ENCODE assay signal across 24 cellular contexts in genomic region chr12:34343345-34343744, GRCh38.
"Had no signal": no experiment of that assay in that cellular context is flagged by ENCODE, and none has a peak within 500 bp of the region (broad histone marks: within the 10 kb centered on the region; RNA-seq: fewer than 3 reads in every experiment).

No MANE protein-coding gene starts in this region.

- H3K27ac ChIP-seq: colonic mucosa, esophagus muscularis mucosa, foreskin keratinocyte, gastroesophageal sphincter, heart left ventricle, hepatocyte, left lung, neutrophil, pancreas, suprapubic skin, transverse colon had no signal

- DNase-seq: colonic mucosa; effector CD8-positive, alpha-beta T cell; foreskin keratinocyte; heart left ventricle; left cardiac atrium; left lung; mesenchymal stem cell; mucosa of descending colon; naive B cell; pancreas; retina; stimulated activated CD4-positive, alpha-beta T cell treated with anti-CD3 and anti-CD28 coated beads, Interleukin-2, amount 100 ng/mL, for 24 hours; stimulated activated CD4-positive, alpha-beta T cell treated with anti-CD3 and anti-CD28 coated beads, Interleukin-4, amount 100 ng/mL, for 24 hours; transverse colon had no signal

- FAIRE-seq: endothelial cell of umbilical vein, islet of Langerhans, pancreas had no signal

- H3K4me2 ChIP-seq: hepatocyte had no signal

- H3K27me3 ChIP-seq: colonic mucosa, foreskin keratinocyte, hepatocyte, left lung, neutrophil, pancreas, suprapubic skin, transverse colon had no signal

- ATAC-seq: foreskin keratinocyte; gastroesophageal sphincter; heart left ventricle; left cardiac atrium; left lung; mucosa of descending colon; natural killer cell treated with Interleukin-12 subunit alpha and Interleukin-12 subunit beta and Interleukin-15 and Interleukin-18, amount 100 ng/mL, for 72 hours; pancreas; sciatic nerve; stimulated activated effector memory CD8-positive, alpha-beta T cell treated with anti-CD3 and anti-CD28 coated beads, Interleukin-12 subunit alpha, Interleukin-12 subunit beta, amount 100 ng/mL, for 72 hours had no signal

- H3K4me3 ChIP-seq: colonic mucosa, esophagus muscularis mucosa, gastroesophageal sphincter, heart left ventricle, hepatocyte, left lung, mucosa of descending colon, pancreas, suprapubic skin, transverse colon had no signal

- H3K4me1 ChIP-seq: colonic mucosa, esophagus muscularis mucosa, foreskin keratinocyte, gastroesophageal sphincter, heart left ventricle, left lung, pancreas, suprapubic skin, transverse colon had no signal

- H3K9me3 ChIP-seq: colonic mucosa, pancreas had no signal

- H2AFZ ChIP-seq: hepatocyte had no signal

- H3K79me2 ChIP-seq: hepatocyte had no signal

- H3K36me3 ChIP-seq: colonic mucosa, esophagus muscularis mucosa, gastroesophageal sphincter, heart left ventricle, left lung, neutrophil, pancreas, suprapubic skin, transverse colon had no signal
